ENCODE assay signal across 30 cellular contexts in genomic region chr6:92762414-92763374, GRCh38.
DNase-seq lines count a peak whose midpoint lies in the region; ATAC-seq, FAIRE-seq and TF ChIP-seq lines count a peak whose summit lies in the region.
"Had no signal": no experiment of that assay in that cellular context is flagged by ENCODE, and none has a peak within 500 bp of the region (broad histone marks: within the 10 kb centered on the region; RNA-seq: fewer than 3 reads in every experiment).

No MANE protein-coding gene starts in this region.

- H3K4me1 Mint-ChIP-seq in neural progenitor cell: peaks cover 6% of the 10 kb centered on the region
- no peaks in the 10 kb centered on the region for H3K4me1 Mint-ChIP-seq in Calu3 (ENCODE audit: low read depth, unreplicated experiment)
- H3K4me1 Mint-ChIP-seq: activated CD4-positive, alpha-beta T cell treated with anti-CD3 and anti-CD28 coated beads, Interleukin-2, amount 10 ng/mL, durations not matched to agents 24 days and 14 days; activated naive CD8-positive, alpha-beta T cell treated with anti-CD3 and anti-CD28 coated beads, Interleukin-2, amount 50 U/mL, for 24 hours; CD4-positive, CD25-positive, alpha-beta regulatory T cell had no signal

- no peak overlapping the region for H3K4ac ChIP-seq in H1 (replicated peaks; ENCODE audit: insufficient read length, low read depth, low read length)

- no peak overlapping the region for H2BK15ac ChIP-seq in H1 (ENCODE audit: low read length)

- H2BK20ac ChIP-seq in H1 (ENCODE audit: low read length): no peak overlapping the region

- H3K27ac ChIP-seq in H1 (ENCODE audit: low read depth, low read length): no peak overlapping the region
- no peak overlapping the region for H3K27ac ChIP-seq in neural progenitor cell
- H3K27ac ChIP-seq: heart right ventricle, lower lobe of right lung, neutrophil, prostate gland, thoracic aorta, WERI-Rb-1 had no signal

- no peak overlapping the region for H2BK12ac ChIP-seq in H1 (ENCODE audit: low read depth, low read length)

- H3K23me2 ChIP-seq in H1 (ENCODE audit: low read depth, low read length): no peaks in the 10 kb centered on the region

- WGBS in H1 (ENCODE audit: extremely low coverage in 1 of 2, insufficient coverage in 1 of 2, insufficient read length in 1 of 2, insufficient replicate concordance in 2 of 2, low coverage in 1 of 2, low lambda C conversion rate in 2 of 2, missing lambda C conversion rate in 1 of 2), 2 experiments: 84% methylated on average over 3 of the region's 3 CpGs; no CpG with 5 or more reads in 1 of the 2 experiments

- intact Hi-C loops in Calu3 (cut with micrococcal nuclease; ENCODE audit: unreplicated experiment): no loop called here

- H4K5ac ChIP-seq in H1 (ENCODE audit: insufficient read length, low read depth, low read length): no peak overlapping the region

- H3K27me3 Mint-ChIP-seq in neural progenitor cell (ENCODE audit: insufficient read depth, low read depth) (no peaks in the 10 kb centered on the region), Calu3 (ENCODE audit: unreplicated experiment) (no peaks in the 10 kb centered on the region)
- H3K27me3 Mint-ChIP-seq: activated CD4-positive, alpha-beta T cell treated with anti-CD3 and anti-CD28 coated beads, Interleukin-2, amount 10 ng/mL, durations not matched to agents 24 days and 14 days; activated naive CD8-positive, alpha-beta T cell treated with anti-CD3 and anti-CD28 coated beads, Interleukin-2, amount 50 U/mL, for 24 hours; activated T-cell treated with anti-CD3 and anti-CD28 coated beads, Interleukin-2, amount 50 U/mL, for 24 hours; CD4-positive, CD25-positive, alpha-beta regulatory T cell had no signal

- H3K18ac ChIP-seq in H1 (ENCODE audit: extremely low read depth, low read length): no peak overlapping the region

- H3K23ac ChIP-seq in H1 (ENCODE audit: insufficient read length): no peak overlapping the region

- no peak overlapping the region for H4K8ac ChIP-seq in H1 (ENCODE audit: extremely low read depth, insufficient read depth, low read length)

- H3K14ac ChIP-seq in H1 (ENCODE audit: insufficient read length): no peak overlapping the region

- H3K56ac ChIP-seq in H1 (replicated peaks; ENCODE audit: insufficient read length, low read depth, low read length): no peak overlapping the region

- H3K4me2 ChIP-seq in H1 (ENCODE audit: insufficient read depth in 1 of 2, low read depth in 2 of 2, low read length in 2 of 2) (no peak overlapping the region), neural progenitor cell (no peak overlapping the region)

- H4K20me1 ChIP-seq in H1 (replicated peaks in 1 of 2; ENCODE audit: control insufficient read depth in 1 of 2, insufficient read depth in 2 of 2, low read length in 2 of 2) (no peaks in the 10 kb centered on the region), neural progenitor cell (ENCODE audit: low read depth) (no peaks in the 10 kb centered on the region)

- TF ChIP-seq EP300 in H1 (IDR thresholded peaks at IDR 0.05; ENCODE audit: borderline replicate concordance in 1 of 2, low read depth in 2 of 2, low read length in 2 of 2): no peak

- H3K36me3 Mint-ChIP-seq in neural progenitor cell: no peaks in the 10 kb centered on the region
- no peaks in the 10 kb centered on the region for H3K36me3 Mint-ChIP-seq in activated naive CD4-positive, alpha-beta T cell treated with anti-CD3 and anti-CD28 coated beads, Interleukin-2, amount 50 U/mL, for 72 hours
- peaks cover under 1% of the 10 kb centered on the region for H3K36me3 Mint-ChIP-seq in Calu3 (ENCODE audit: insufficient read depth, unreplicated experiment)
- H3K36me3 Mint-ChIP-seq: CD4-positive, CD25-positive, alpha-beta regulatory T cell had no signal

- POLR2A ChIA-PET in H1 (lab: Charles Lee; ENCODE audit: partially characterized antibody): interaction anchor here (0.8 kb wide), 1 partner anchor 657 kb away, joined by 3 read pairs; the partner anchor contains the start of gene EPHA7

- no peak for ATAC-seq in activated naive CD4-positive, alpha-beta T cell treated with anti-CD3 and anti-CD28 coated beads, Interleukin-2, amount 50 U/mL, for 72 hours
- ATAC-seq: activated naive CD8-positive, alpha-beta T cell treated with anti-CD3 and anti-CD28 coated beads, Interleukin-2, amount 50 U/mL, for 24 hours; GM12878; heart right ventricle; lower lobe of right lung; stimulated activated naive CD8-positive, alpha-beta T cell treated with anti-CD3 and anti-CD28 coated beads, Interleukin-15, Interleukin-2, amounts not matched to agents 100 U/mL and 50 U/mL, for 24 hours had no signal

- H3F3A ChIP-seq in neural progenitor cell (ENCODE audit: low read depth): no peaks in the 10 kb centered on the region

- H3K4me1 ChIP-seq in H1 (replicated peaks in 1 of 4; ENCODE audit: control insufficient read depth in 3 of 4, insufficient read depth in 4 of 4, low read length in 3 of 4) (no peaks in the 10 kb centered on the region), neural progenitor cell (peaks cover 9% of the 10 kb centered on the region)
- H3K4me1 ChIP-seq: lower lobe of right lung, prostate gland had no signal

- no peak overlapping the region for H3K4me3 ChIP-seq in H1 (ENCODE audit: extremely low read depth in 1 of 4, insufficient read depth in 2 of 4, low read depth in 3 of 4, low read length in 4 of 4)
- no peak overlapping the region for H3K4me3 ChIP-seq in neural progenitor cell
- H3K4me3 ChIP-seq: GM12878, heart right ventricle, lower lobe of right lung, prostate gland, thoracic aorta had no signal

- H3K27ac Mint-ChIP-seq in neural progenitor cell (no peak overlapping the region), Calu3 (ENCODE audit: unreplicated experiment) (no peak overlapping the region)
- no peak overlapping the region for H3K27ac Mint-ChIP-seq in activated naive CD4-positive, alpha-beta T cell treated with anti-CD3 and anti-CD28 coated beads, Interleukin-2, amount 50 U/mL, for 72 hours
- H3K27ac Mint-ChIP-seq: activated CD4-positive, alpha-beta T cell treated with anti-CD3 and anti-CD28 coated beads, Interleukin-2, amount 10 ng/mL, durations not matched to agents 24 days and 14 days; activated naive CD8-positive, alpha-beta T cell treated with anti-CD3 and anti-CD28 coated beads, Interleukin-2, amount 50 U/mL, for 24 hours; activated T-cell treated with anti-CD3 and anti-CD28 coated beads, Interleukin-2, amount 50 U/mL, for 24 hours; CD4-positive, CD25-positive, alpha-beta regulatory T cell; T-helper 2 cell treated with Interferon-gamma antibody and Interleukin-4, amounts not matched to agents 5 μg/mL and 100 μg/mL, for 36 hours had no signal

- BruUV-seq in Calu3 (replicated peaks; lab: Mats Ljungman, UMichigan): no TSS peak

- CTCF ChIA-PET in H1 (lab: Charles Lee; ENCODE audit: partially characterized antibody) (interaction anchor here (0.9 kb wide), 1 partner anchor 48 kb away, joined by 3 read pairs; no protein-coding TSS in a partner anchor), Calu3 (lab: Charles Lee) (no interaction called here)

- TF ChIP-seq CTCF in H1 (IDR thresholded peaks at IDR 0.05; ENCODE audit: control extremely low read depth in 1 of 3, insufficient read depth in 1 of 3, low read depth in 1 of 3, low read length in 3 of 3): no peak
- TF ChIP-seq CTCF in neural progenitor cell (IDR thresholded peaks at IDR 0.05): no peak
- no peak for TF ChIP-seq CTCF in Calu3 (IDR thresholded peaks at IDR 0.05; ENCODE audit: unreplicated experiment)

- no peaks in the 10 kb centered on the region for H3K79me1 ChIP-seq in H1 (ENCODE audit: low read depth, low read length)

- TF ChIP-seq RAD21 in H1 (IDR thresholded peaks at IDR 0.05 in 1 of 2, conservative IDR thresholded peaks at IDR 0.05 in 1 of 2; ENCODE audit: low read depth in 2 of 2, low read length in 2 of 2): no peak

- H2AK5ac ChIP-seq in H1 (ENCODE audit: low read depth, low read length): no peak overlapping the region

- no peak overlapping the region for H3K4me3 Mint-ChIP-seq in neural progenitor cell
- H3K4me3 Mint-ChIP-seq in Calu3 (ENCODE audit: low read depth, unreplicated experiment): no peak overlapping the region
- H3K4me3 Mint-ChIP-seq: activated CD4-positive, alpha-beta T cell treated with anti-CD3 and anti-CD28 coated beads, Interleukin-2, amount 10 ng/mL, durations not matched to agents 24 days and 14 days; activated naive CD8-positive, alpha-beta T cell treated with anti-CD3 and anti-CD28 coated beads, Interleukin-2, amount 50 U/mL, for 24 hours; activated T-cell treated with anti-CD3 and anti-CD28 coated beads, Interleukin-2, amount 50 U/mL, for 24 hours; CD4-positive, CD25-positive, alpha-beta regulatory T cell; T-helper 2 cell treated with Interferon-gamma antibody and Interleukin-4, amounts not matched to agents 5 μg/mL and 100 μg/mL, for 36 hours had no signal

- no peak for TF ChIP-seq POLR2A in H1 (IDR thresholded peaks at IDR 0.05; ENCODE audit: control extremely low read depth in 1 of 2, low read depth in 2 of 2, low read length in 2 of 2)

- H3K9me3 Mint-ChIP-seq in neural progenitor cell (no peaks in the 10 kb centered on the region), Calu3 (ENCODE audit: low read depth, unreplicated experiment) (peaks cover 8% of the 10 kb centered on the region)
- peaks cover 5 to 7% of the 10 kb centered on the region in 2 donors for H3K9me3 Mint-ChIP-seq in activated naive CD4-positive, alpha-beta T cell treated with anti-CD3 and anti-CD28 coated beads, Interleukin-2, amount 50 U/mL, for 72 hours
- H3K9me3 Mint-ChIP-seq: activated CD4-positive, alpha-beta T cell treated with anti-CD3 and anti-CD28 coated beads, Interleukin-2, amount 10 ng/mL, durations not matched to agents 24 days and 14 days; T-helper 2 cell treated with Interferon-gamma antibody and Interleukin-4, amounts not matched to agents 5 μg/mL and 100 μg/mL, for 36 hours had no signal

- DNase-seq in ELF-1 (ENCODE audit: low read depth, low spot score): peak; percentile 20
- DNase-seq in RKO (ENCODE audit: low spot score): peak; percentile 23
- no peak for DNase-seq in H1 (ENCODE audit: low read depth in 1 of 2, low spot score in 2 of 2)
- DNase-seq in neural progenitor cell (ENCODE audit: low spot score): peak; percentile 7
- no peak for DNase-seq in SW480 (ENCODE audit: low spot score)
- DNase-seq in activated naive CD4-positive, alpha-beta T cell treated with anti-CD3 and anti-CD28 coated beads, Interleukin-2, amount 50 U/mL, for 72 hours (ENCODE audit: low spot score in 2 of 2): no peak
- DNase-seq in NCI-H2227 (lab: John Stamatoyannopoulos, UW; ENCODE audit: unreplicated experiment): no peak
- DNase-seq in Calu3: no peak
- DNase-seq: 8988T; activated CD4-positive, alpha-beta T cell treated with anti-CD3 and anti-CD28 coated beads, Interleukin-2, amount 10 ng/mL, durations not matched to agents 24 days and 14 days; activated gamma-delta T cell; activated naive CD8-positive, alpha-beta T cell treated with anti-CD3 and anti-CD28 coated beads, Interleukin-2, amount 50 U/mL, for 24 hours; activated T-cell treated with anti-CD3 and anti-CD28 coated beads, Interleukin-2, amount 50 U/mL, for 24 hours; CD4-positive, CD25-positive, alpha-beta regulatory T cell; foreskin fibroblast; heart right ventricle; kidney glomerular epithelial cell; lower lobe of right lung; NCI-H1417 treated with DMSO at 0.1 percent for 48 hours; NCI-H2081 treated with DMSO at 0.1 percent for 48 hours; NCI-H345; RPMI8226; stimulated activated naive CD8-positive, alpha-beta T cell treated with anti-CD3 and anti-CD28 coated beads, Interleukin-15, Interleukin-2, amounts not matched to agents 100 U/mL and 50 U/mL, for 24 hours; WERI-Rb-1 had no signal

- H2BK5ac ChIP-seq in H1 (ENCODE audit: low read depth, low read length): no peak overlapping the region

- H2BK120ac ChIP-seq in H1 (replicated peaks; ENCODE audit: low read depth, low read length): no peak overlapping the region

- no peak for FAIRE-seq in H1 (lab: Jason Lieb, UNC)
- FAIRE-seq: GM12878, H54 had no signal

- no peaks in the 10 kb centered on the region for H3K79me2 ChIP-seq in H1 (ENCODE audit: control insufficient read depth in 1 of 2, insufficient read depth in 2 of 2, low read length in 2 of 2)
- H3K79me2 ChIP-seq in neural progenitor cell (ENCODE audit: low read depth): no peaks in the 10 kb centered on the region

- H3K9me3 ChIP-seq in H1 (ENCODE audit: insufficient read depth in 2 of 2, low read depth in 1 of 2, low read length in 1 of 2) (no peaks in the 10 kb centered on the region), neural progenitor cell (ENCODE audit: low read depth) (no peaks in the 10 kb centered on the region)
- H3K9me3 ChIP-seq: heart right ventricle, lower lobe of right lung, neutrophil, prostate gland, thoracic aorta had no signal

- H3K36me3 ChIP-seq in H1 (ENCODE audit: control insufficient read depth in 2 of 4, insufficient read depth in 4 of 4, low read length in 3 of 4) (no peaks in the 10 kb centered on the region), neural progenitor cell (no peaks in the 10 kb centered on the region)
- H3K36me3 ChIP-seq: heart right ventricle, lower lobe of right lung, neutrophil, prostate gland, thoracic aorta, WERI-Rb-1 had no signal

- H3K27me3 ChIP-seq in H1 (replicated peaks in 1 of 4; ENCODE audit: control insufficient read depth in 3 of 4, extremely low read depth in 1 of 4, insufficient read depth in 3 of 4, low read length in 3 of 4) (peaks cover 0 to 1% (median 0%) of the 10 kb centered on the region in 4 experiments; a peak in 1 of 7 replicates), neural progenitor cell (no peaks in the 10 kb centered on the region)
- H3K27me3 ChIP-seq: heart right ventricle, neutrophil had no signal

- H2AFZ ChIP-seq in H1 (ENCODE audit: low read length): peak overlapping the region; percentile 90
- H2AFZ ChIP-seq in neural progenitor cell (replicated peaks): peak overlapping the region; percentile 73

- H4K91ac ChIP-seq in H1 (replicated peaks; ENCODE audit: insufficient read length, low read length): no peak overlapping the region

- H3K9ac ChIP-seq in H1 (replicated peaks in 1 of 4; ENCODE audit: extremely low read depth in 1 of 4, low read depth in 3 of 4, low read length in 3 of 4) (no peak overlapping the region), neural progenitor cell (no peak overlapping the region)

Comparison
In these comparisons a context has a peak if more than half of its experiments do, and no peak if none do; other contexts are left out.
1. DNase-seq: peak in ELF-1 (single experiment), RKO (single experiment) and neural progenitor cell (single experiment); none in H1 (0 of 2), SW480 (single experiment), activated naive CD4-positive, alpha-beta T cell treated with anti-CD3 and anti-CD28 coated beads, Interleukin-2, amount 50 U/mL, for 72 hours (0 of 2), NCI-H2227 (single experiment) and Calu3 (single experiment).